8 cellular contexts compared by ENCODE assay signal in genomic region chr11:123740787-123741158, GRCh38. TPM values are rescaled to one million over a fixed set of nuclear protein-coding genes. Genes with fewer than 3 reads are reported as not detected.
DNase-seq lines count a peak whose midpoint lies in the region; ATAC-seq and TF ChIP-seq lines count a peak whose summit lies in the region.

No MANE protein-coding gene starts in this region.

- peak overlapping the region; percentile 88 for H3K4me3 ChIP-seq in Jurkat, Clone E6-1 (ENCODE audit: low read length)
- H3K4me3 ChIP-seq in cardiac fibroblast (replicated peaks in 1 of 2; ENCODE audit: low read depth in 2 of 2, low read length in 2 of 2) (peak overlapping the region; percentile 89 to 92), mononuclear cell (ENCODE audit: low read length) (peak overlapping the region; percentile 77)

- H3K9me3 Mint-ChIP-seq in activated CD8-positive, alpha-beta memory T cell treated with anti-CD3 and anti-CD28 coated beads, Interleukin-2, amount 10 ng/mL, durations not matched to agents 7 days and 5 days (ENCODE audit: low read depth): no peaks in the 10 kb centered on the region

- peaks cover 35% of the 10 kb centered on the region for H3K4me1 Mint-ChIP-seq in activated CD8-positive, alpha-beta memory T cell treated with anti-CD3 and anti-CD28 coated beads, Interleukin-2, amount 10 ng/mL, durations not matched to agents 7 days and 5 days

- peak overlapping the region; percentile 93 for H3K27ac Mint-ChIP-seq in activated CD8-positive, alpha-beta memory T cell treated with anti-CD3 and anti-CD28 coated beads, Interleukin-2, amount 10 ng/mL, durations not matched to agents 7 days and 5 days

- peaks cover 4% of the 10 kb centered on the region for H3K27me3 ChIP-seq in mononuclear cell (ENCODE audit: insufficient read depth, low read length)

- peaks cover 25% of the 10 kb centered on the region for H3K36me3 Mint-ChIP-seq in activated CD8-positive, alpha-beta memory T cell treated with anti-CD3 and anti-CD28 coated beads, Interleukin-2, amount 10 ng/mL, durations not matched to agents 7 days and 5 days

- H3K9me3 ChIP-seq in mononuclear cell (ENCODE audit: low read depth, low read length): no peaks in the 10 kb centered on the region

- H3K4me3 Mint-ChIP-seq in activated CD8-positive, alpha-beta memory T cell treated with anti-CD3 and anti-CD28 coated beads, Interleukin-2, amount 10 ng/mL, durations not matched to agents 7 days and 5 days: peak overlapping the region; percentile 95

- H3K4me1 ChIP-seq in mononuclear cell (ENCODE audit: insufficient read depth, low read length): peaks cover 21% of the 10 kb centered on the region

- no peak for TF ChIP-seq CTCF in cardiac fibroblast (IDR thresholded peaks at IDR 0.05; ENCODE audit: low read depth, low read length)

- CTCF ChIA-PET in activated CD8-positive, alpha-beta memory T cell treated with anti-CD3 and anti-CD28 coated beads, Interleukin-2, amount 10 ng/mL, durations not matched to agents 7 days and 5 days (lab: Charles Lee): no interaction called here

- DNase-seq in activated CD8-positive, alpha-beta memory T cell treated with anti-CD3 and anti-CD28 coated beads, Interleukin-2, amount 10 ng/mL, durations not matched to agents 7 days and 5 days: peak; percentile 46
- no peak for DNase-seq in activated CD8-positive, alpha-beta memory T cell treated with anti-CD3 and anti-CD28 coated beads for 24 hours
- no peak for DNase-seq in Jurkat, Clone E6-1 (ENCODE audit: low read depth, low spot score)
- DNase-seq in cardiac fibroblast (ENCODE audit: low read depth in 2 of 2) (peak in 1 of 2 donors; percentile 3), T1000 (lab: John Stamatoyannopoulos, UW) (no peak), GOT3 (lab: John Stamatoyannopoulos, UW) (no peak)
- no peak for DNase-seq in effector CD4-positive, alpha-beta T cell

- H3K27me3 Mint-ChIP-seq in activated CD8-positive, alpha-beta memory T cell treated with anti-CD3 and anti-CD28 coated beads, Interleukin-2, amount 10 ng/mL, durations not matched to agents 7 days and 5 days: no peaks in the 10 kb centered on the region

- peak; percentile 1 for ATAC-seq in activated CD8-positive, alpha-beta memory T cell treated with anti-CD3 and anti-CD28 coated beads, Interleukin-2, amount 10 ng/mL, durations not matched to agents 7 days and 5 days

RNA-seq across cellular contexts. Expression of gene ZNF202, which starts 0.7 kb away (rescaled TPM):
- total RNA-seq in activated CD8-positive, alpha-beta memory T cell treated with anti-CD3 and anti-CD28 coated beads, Interleukin-2, amount 10 ng/mL, durations not matched to agents 7 days and 5 days: 10 to 100 TPM; 12.3 to 21.1 TPM
- polyA plus RNA-seq in Jurkat, Clone E6-1 (2012; ENCODE audit: insufficient read depth, insufficient read length): 14.6 TPM
- 9.3 TPM for total RNA-seq in mononuclear cell

RNA-seq across cellular contexts. Expression of gene OR6X1, which starts 13.5 kb away (rescaled TPM):
- total RNA-seq in activated CD8-positive, alpha-beta memory T cell treated with anti-CD3 and anti-CD28 coated beads, Interleukin-2, amount 10 ng/mL, durations not matched to agents 7 days and 5 days: not detected
- polyA plus RNA-seq in Jurkat, Clone E6-1 (2012; ENCODE audit: insufficient read depth, insufficient read length): not detected
- not detected for total RNA-seq in mononuclear cell
